16 cellular contexts compared by ENCODE assay signal in genomic region chr1:61097326-61097725, GRCh38. TPM values are rescaled to one million over a fixed set of nuclear protein-coding genes. Genes with fewer than 3 reads are reported as not detected.
DNase-seq lines count a peak whose midpoint lies in the region; ATAC-seq and TF ChIP-seq lines count a peak whose summit lies in the region.
"Had no signal": no experiment of that assay in that cellular context is flagged by ENCODE, and none has a peak within 500 bp of the region (broad histone marks: within the 10 kb centered on the region; RNA-seq: fewer than 3 reads in every experiment).

No MANE protein-coding gene starts in this region.

- H3K36me3 Mint-ChIP-seq in activated T-cell treated with anti-CD3 and anti-CD28 coated beads, Interleukin-2, amount 50 U/mL, for 24 hours (ENCODE audit: low read depth): no peaks in the 10 kb centered on the region
- H3K36me3 Mint-ChIP-seq: stimulated activated memory B cell treated with anti-CD40 and anti-IgM and Interleukin-4, amounts not matched to agents 10 μg/mL and 1 μg/mL and 100 μg/mL, for 72 hours had no signal

- ATAC-seq in lung (ENCODE audit: insufficient read depth, low FRiP score) (peak; percentile 62), GM18511 (IDR thresholded peaks at IDR 0.05; ENCODE audit: unreplicated experiment) (no peak)
- ATAC-seq: stimulated activated memory B cell treated with anti-CD40 and anti-IgM and Interleukin-4, amounts not matched to agents 10 μg/mL and 1 μg/mL and 100 μg/mL, for 72 hours had no signal

- H3K4me3 Mint-ChIP-seq in activated T-cell treated with anti-CD3 and anti-CD28 coated beads, Interleukin-2, amount 50 U/mL, for 24 hours: no peak overlapping the region
- H3K4me3 Mint-ChIP-seq: stimulated activated memory B cell treated with anti-CD40 and anti-IgM and Interleukin-4, amounts not matched to agents 10 μg/mL and 1 μg/mL and 100 μg/mL, for 72 hours had no signal

- DNase-seq in AG08396 (ENCODE audit: low spot score) (peak; percentile 46), M059J (ENCODE audit: low read depth) (peak; percentile 31), cardiac fibroblast (ENCODE audit: low read depth in 2 of 2) (peak; percentile 78 to 88), lung (ENCODE audit: low spot score) (no peak), LoVo (ENCODE audit: low spot score) (no peak), D341Med (ENCODE audit: low spot score) (no peak)
- DNase-seq in activated T-cell treated with anti-CD3 and anti-CD28 coated beads, Interleukin-2, amount 50 U/mL, for 24 hours: no peak
- DNase-seq: activated gamma-delta T cell treated with Interleukin-2 at 50 U/mL for 16 hours; cerebellar nuclear complex; retina; RPMI8226; stimulated activated CD4-positive, alpha-beta T cell treated with anti-CD3 and anti-CD28 coated beads, Interleukin-4, amount 100 ng/mL, for 1 hour had no signal

- peaks cover 28% of the 10 kb centered on the region for H3K4me1 Mint-ChIP-seq in activated T-cell treated with anti-CD3 and anti-CD28 coated beads, Interleukin-2, amount 50 U/mL, for 24 hours (ENCODE audit: low read depth)
- H3K4me1 Mint-ChIP-seq: stimulated activated memory B cell treated with anti-CD40 and anti-IgM and Interleukin-4, amounts not matched to agents 10 μg/mL and 1 μg/mL and 100 μg/mL, for 72 hours had no signal

- no peak overlapping the region for H3K27ac Mint-ChIP-seq in activated T-cell treated with anti-CD3 and anti-CD28 coated beads, Interleukin-2, amount 50 U/mL, for 24 hours
- H3K27ac Mint-ChIP-seq: stimulated activated memory B cell treated with anti-CD40 and anti-IgM and Interleukin-4, amounts not matched to agents 10 μg/mL and 1 μg/mL and 100 μg/mL, for 72 hours had no signal

- H3K4me3 ChIP-seq in cardiac fibroblast (replicated peaks in 1 of 2; ENCODE audit: low read depth in 2 of 2, low read length in 2 of 2) (no peak overlapping the region), lung (no peak overlapping the region)
- H3K4me3 ChIP-seq: HAP-1 had no signal

- no peak for TF ChIP-seq CTCF in cardiac fibroblast (IDR thresholded peaks at IDR 0.05; ENCODE audit: low read depth, low read length)
- TF ChIP-seq CTCF in lung (IDR thresholded peaks at IDR 0.05; ENCODE audit: control extremely low read depth, extremely low read depth): no peak

- no peaks in the 10 kb centered on the region for H3K9me3 ChIP-seq in lung (ENCODE audit: control insufficient read depth in 2 of 2, insufficient read depth in 1 of 2, low read length in 1 of 2)
- H3K9me3 ChIP-seq: HAP-1 had no signal

- H3K27me3 Mint-ChIP-seq in activated T-cell treated with anti-CD3 and anti-CD28 coated beads, Interleukin-2, amount 50 U/mL, for 24 hours: no peaks in the 10 kb centered on the region

- H3K9me3 Mint-ChIP-seq in activated T-cell treated with anti-CD3 and anti-CD28 coated beads, Interleukin-2, amount 50 U/mL, for 24 hours: no peaks in the 10 kb centered on the region
- H3K9me3 Mint-ChIP-seq: stimulated activated memory B cell treated with anti-CD40 and anti-IgM and Interleukin-4, amounts not matched to agents 10 μg/mL and 1 μg/mL and 100 μg/mL, for 72 hours had no signal

- peaks cover 1 to 19% of the 10 kb centered on the region in 2 donors for H3K4me1 ChIP-seq in lung (ENCODE audit: control insufficient read depth in 2 of 2, insufficient read depth in 2 of 2, low read length in 2 of 2)

- no peak overlapping the region for H3K27ac ChIP-seq in lung (ENCODE audit: low read depth in 1 of 2, low read length in 1 of 2)
- H3K27ac ChIP-seq: C4-2B had no signal

- no peaks in the 10 kb centered on the region for H3K27me3 ChIP-seq in lung (ENCODE audit: control insufficient read depth, insufficient read depth)

- WGBS in lung, 2 donors: 96 to 100% methylated on average over 1 of the region's 1 CpG

- H3K36me3 ChIP-seq in lung (ENCODE audit: control insufficient read depth in 2 of 2, insufficient read depth in 2 of 2, low read length in 2 of 2): no peaks in the 10 kb centered on the region
- H3K36me3 ChIP-seq: HAP-1 had no signal

RNA-seq across cellular contexts. Expression of gene NFIA, which starts 15.0 kb away (rescaled TPM):
- 0.17 and 1.2 TPM in 2 replicates for total RNA-seq in M059J (2014; rRNA removed; shearing (Covaris generic))
- total RNA-seq in lung: 10 to 100 TPM; 60.9 to 63.4 TPM
- 1 to 10 TPM; 3.0 to 7.5 TPM for polyA plus RNA-seq in lung

Comparison
In these comparisons a context has a peak if more than half of its experiments do, and no peak if none do; other contexts are left out.
1. DNase-seq: peak in AG08396 (single experiment), M059J (single experiment) and cardiac fibroblast (2 of 2); none in lung (single experiment), activated T-cell treated with anti-CD3 and anti-CD28 coated beads, Interleukin-2, amount 50 U/mL, for 24 hours (single experiment), LoVo (single experiment) and D341Med (single experiment).
2. RNA of gene NFIA, which starts 15.0 kb away (total RNA-seq): 60.9 to 63.4 TPM in lung; 0.17 to 1.2 TPM in M059J; every median in the first group is over 10 times any median in the second.